In genomic region chr20:10541668-10542411, GRCh38 we compare ENCODE assay signal across 22 cellular contexts.
DNase-seq lines count a peak whose midpoint lies in the region; ATAC-seq, FAIRE-seq and TF ChIP-seq lines count a peak whose summit lies in the region.
"Had no signal": no experiment of that assay in that cellular context is flagged by ENCODE, and none has a peak within 500 bp of the region (broad histone marks: within the 10 kb centered on the region; RNA-seq: fewer than 3 reads in every experiment).

No MANE protein-coding gene starts in this region.

- peak overlapping the region; percentile 73 for H3K9ac ChIP-seq in keratinocyte (ENCODE audit: control insufficient read depth, extremely low read depth, insufficient read depth, low read length)

- intact Hi-C loops in left cardiac atrium (cut with DNase I) = loop anchor here in 1 of 2 donors (10.0 kb wide), 1 partner anchor 567 kb away; no protein-coding TSS in a partner anchor

- no peaks in the 10 kb centered on the region for H4K20me1 ChIP-seq in keratinocyte (ENCODE audit: control insufficient read depth, extremely low read depth, insufficient read depth, low read length)

- TF ChIP-seq CTCF in keratinocyte (optimal IDR thresholded peaks at IDR 0.05 in 1 of 3, IDR thresholded peaks at IDR 0.05 in 1 of 3, conservative IDR thresholded peaks at IDR 0.05 in 1 of 3; ENCODE audit: extremely low read depth in 1 of 3, insufficient read depth in 2 of 3, low read length in 3 of 3) = no peak

- DNase-seq in DMS153 (lab: John Stamatoyannopoulos, UW) (peak; percentile 86), NCI-H1417 (lab: John Stamatoyannopoulos, UW) (peak in 2 of 3 experiments; percentile 78 to 95), SHP77 (lab: John Stamatoyannopoulos, UW) (peak; percentile 96 to 97), keratinocyte (ENCODE audit: low read depth, low spot score) (no peak), left cardiac atrium (no peak), caudate nucleus (lab: John Stamatoyannopoulos, UW) (no peak), HK-2 (ENCODE audit: unreplicated experiment) (no peak)
- DNase-seq: activated CD4-positive, alpha-beta T cell treated with anti-CD3 and anti-CD28 coated beads, Interleukin-2, amount 10 ng/mL, durations not matched to agents 7 days and 5 days; activated T-cell treated with anti-CD3 and anti-CD28 coated beads, Interleukin-2, amount 50 U/mL, for 1 hour; effector memory CD8-positive, alpha-beta T cell; NCI-H1436; NK-92 treated with Interleukin-12 subunit alpha and Interleukin-12 subunit beta, amount 100 ng/mL, for 24 hours; nucleus accumbens; sigmoid colon; stimulated activated CD4-positive, alpha-beta T cell treated with anti-CD3 and anti-CD28 coated beads, Interleukin-4, amount 100 ng/mL, for 24 hours; T1000 had no signal

- peaks cover 36% of the 10 kb centered on the region for H3K4me1 ChIP-seq in keratinocyte (ENCODE audit: control insufficient read depth, extremely low read depth, insufficient read depth, low read length)

- no peaks in the 10 kb centered on the region for H3K79me2 ChIP-seq in keratinocyte (ENCODE audit: control insufficient read depth, insufficient read depth, low read length)

- ATAC-seq in left cardiac atrium (no peak), HG02763 (IDR thresholded peaks at IDR 0.05; ENCODE audit: unreplicated experiment) (no peak)
- ATAC-seq: activated naive CD4-positive, alpha-beta T cell treated with anti-CD3 and anti-CD28 coated beads, Interleukin-2, amount 50 U/mL, for 72 hours; effector memory CD8-positive, alpha-beta T cell; K562; Right ventricle myocardium inferior had no signal

- no peak overlapping the region for H3K4me2 ChIP-seq in keratinocyte (ENCODE audit: control insufficient read depth, extremely low read depth, insufficient read depth, low read depth, low read length)

- no peak for FAIRE-seq in keratinocyte (lab: Jason Lieb, UNC)
- FAIRE-seq: H1, K562 had no signal

- no peaks in the 10 kb centered on the region for H3K36me3 ChIP-seq in keratinocyte (ENCODE audit: control insufficient read depth in 2 of 2, extremely low read depth in 1 of 2, insufficient read depth in 2 of 2, low read length in 2 of 2)
- H3K36me3 ChIP-seq: sigmoid colon, tibial nerve had no signal

- H3K27me3 ChIP-seq in keratinocyte (ENCODE audit: control insufficient read depth, extremely low read depth, insufficient read depth, low read length) = no peaks in the 10 kb centered on the region
- H3K27me3 ChIP-seq: sigmoid colon, tibial nerve had no signal

- no peaks in the 10 kb centered on the region for H3K9me1 ChIP-seq in keratinocyte (ENCODE audit: control insufficient read depth, extremely low read depth, insufficient read depth, low read length)

- H2AFZ ChIP-seq in keratinocyte (ENCODE audit: control insufficient read depth, low read length) = no peak overlapping the region

- no peaks in the 10 kb centered on the region for H3K9me3 ChIP-seq in keratinocyte (ENCODE audit: control insufficient read depth, low read depth, low read length)
- H3K9me3 ChIP-seq: sigmoid colon, tibial nerve had no signal

- H3K4me3 ChIP-seq in keratinocyte (ENCODE audit: control insufficient read depth in 2 of 3, extremely low read depth in 1 of 3, insufficient read depth in 2 of 3, low read depth in 1 of 3, low read length in 3 of 3) = no peak overlapping the region
- H3K4me3 ChIP-seq: K562, sigmoid colon, tibial nerve had no signal

- peak overlapping the region; percentile 89 for H3K27ac ChIP-seq in keratinocyte (ENCODE audit: control insufficient read depth, insufficient read depth, low read length)
- H3K27ac ChIP-seq in caudate nucleus (ENCODE audit: low read depth, low read length) = no peak overlapping the region

- dilution Hi-C loops in keratinocyte (cut with MboI; ENCODE audit: extremely low pct_ligation_motif_present, low sequenced_read_pairs) = no loop called here

Comparison
In these comparisons a context has a peak if more than half of its experiments do, and no peak if none do; other contexts are left out.
1. DNase-seq: peak in DMS153 (single experiment), NCI-H1417 (2 of 3) and SHP77 (2 of 2); none in keratinocyte (single experiment), left cardiac atrium (single experiment), caudate nucleus (0 of 61) and HK-2 (single experiment).